In genomic region chr20:36214684-36215256, GRCh38 we compare ENCODE assay signal across 10 cellular contexts. TPM values are rescaled to one million over a fixed set of nuclear protein-coding genes. Genes with fewer than 3 reads are reported as not detected.
DNase-seq lines count a peak whose midpoint lies in the region; ATAC-seq and TF ChIP-seq lines count a peak whose summit lies in the region.
"Had no signal": no experiment of that assay in that cellular context is flagged by ENCODE, and none has a peak within 500 bp of the region (broad histone marks: within the 10 kb centered on the region; RNA-seq: fewer than 3 reads in every experiment).

No MANE protein-coding gene starts in this region.

- peak in 2 of 4 donors; percentile 54 to 69 for ATAC-seq in psoas muscle
- no peak for ATAC-seq in HG03460 (IDR thresholded peaks at IDR 0.05; ENCODE audit: unreplicated experiment)
- ATAC-seq in GM18505 (IDR thresholded peaks at IDR 0.05; ENCODE audit: unreplicated experiment), result no peak
- no peak for ATAC-seq in HG02981 (IDR thresholded peaks at IDR 0.05; ENCODE audit: unreplicated experiment)

- WGBS in psoas muscle, 3 donors, result 68 to 74% (median 72%) methylated on average over 5 of the region's 5 CpGs

- CTCF ChIA-PET in AG04449 (lab: Yijun Ruan, JAX), result interaction anchor here (0.7 to 23.4 kb wide), 11 partner anchors 10 to 542 kb away, joined by 3 to 940 read pairs (median 4); partner anchors contain the start of genes EPB41L1 and SCAND1

- intact Hi-C loops in psoas muscle (cut with DNase I), result loop anchor here (5.0 to 10.0 kb wide), 3 partner anchors 223 to 380 kb away; no protein-coding TSS in a partner anchor

- H3K27me3 Mint-ChIP-seq in endothelial cell (ENCODE audit: unreplicated experiment), result no peaks in the 10 kb centered on the region
- H3K27me3 Mint-ChIP-seq: stimulated activated naive CD8-positive, alpha-beta T cell treated with anti-CD3 and anti-CD28 coated beads, Interleukin-15, Interleukin-2, amounts not matched to agents 100 ng/mL and 50 ng/mL, for 24 hours had no signal

- H3K4me1 ChIP-seq in psoas muscle, result no peaks in the 10 kb centered on the region

- POLR2A ChIA-PET in AG04449 (lab: Yijun Ruan, JAX), result no interaction called here

- H3K9me3 ChIP-seq in psoas muscle, result no peaks in the 10 kb centered on the region

- DNase-seq in AG04449 (ENCODE audit: low read depth, low spot score) (no peak), GDM1 (lab: John Stamatoyannopoulos, UW) (peak; percentile 33), NCI-H460 (ENCODE audit: extremely low read depth, low read depth) (peak; percentile 23), endothelial cell (ENCODE audit: low spot score) (no peak), psoas muscle (no peak)

- H3K36me3 Mint-ChIP-seq in endothelial cell (ENCODE audit: low read depth, unreplicated experiment), result no peaks in the 10 kb centered on the region

- TF ChIP-seq CTCF in AG04449 (IDR thresholded peaks at IDR 0.05; ENCODE audit: insufficient read depth, low read length, missing control alignments), result peak; percentile 71
- TF ChIP-seq CTCF in endothelial cell (IDR thresholded peaks at IDR 0.05; ENCODE audit: unreplicated experiment), result peak; percentile 42
- peak; percentile 48 for TF ChIP-seq CTCF in psoas muscle (IDR thresholded peaks at IDR 0.05)

- peaks cover 4% of the 10 kb centered on the region for H3K4me1 Mint-ChIP-seq in endothelial cell (ENCODE audit: unreplicated experiment)

- no peak overlapping the region for H3K4me3 Mint-ChIP-seq in endothelial cell (ENCODE audit: unreplicated experiment)
- H3K4me3 Mint-ChIP-seq: stimulated activated naive CD8-positive, alpha-beta T cell treated with anti-CD3 and anti-CD28 coated beads, Interleukin-15, Interleukin-2, amounts not matched to agents 100 ng/mL and 50 ng/mL, for 24 hours had no signal

- no peaks in the 10 kb centered on the region for H3K9me3 Mint-ChIP-seq in endothelial cell (ENCODE audit: unreplicated experiment)
- H3K9me3 Mint-ChIP-seq: stimulated activated naive CD8-positive, alpha-beta T cell treated with anti-CD3 and anti-CD28 coated beads, Interleukin-15, Interleukin-2, amounts not matched to agents 100 ng/mL and 50 ng/mL, for 24 hours had no signal

- no peak overlapping the region for H3K4me3 ChIP-seq in AG04449 (ENCODE audit: low read depth, low read length)
- H3K4me3 ChIP-seq in psoas muscle, result no peak overlapping the region

- H3K27ac Mint-ChIP-seq in endothelial cell (ENCODE audit: unreplicated experiment), result no peak overlapping the region
- H3K27ac Mint-ChIP-seq: stimulated activated naive CD8-positive, alpha-beta T cell treated with anti-CD3 and anti-CD28 coated beads, Interleukin-15, Interleukin-2, amounts not matched to agents 100 ng/mL and 50 ng/mL, for 24 hours had no signal

- no peaks in the 10 kb centered on the region for H3K36me3 ChIP-seq in psoas muscle (ENCODE audit: insufficient read depth in 1 of 2, low read depth in 1 of 2)

- no peaks in the 10 kb centered on the region for H3K27me3 ChIP-seq in psoas muscle (ENCODE audit: insufficient read depth in 3 of 3, low read length in 2 of 3)

- no peak overlapping the region for H3K27ac ChIP-seq in psoas muscle
- H3K27ac ChIP-seq: epithelial cell of prostate had no signal

- TF ChIP-seq POLR2A in GM18505 (IDR thresholded peaks at IDR 0.05; ENCODE audit: borderline replicate concordance, extremely low read depth, insufficient read depth, insufficient read length), result no peak

RNA-seq across cellular contexts. Expression of gene AAR2, which starts 21.5 kb away (rescaled TPM):
- total RNA-seq in NCI-H460 (2014; rRNA removed; shearing (Covaris generic)), result 22.0 and 27.2 TPM in 2 replicates
- polyA plus RNA-seq in NCI-H460 (2014; cell fraction: nucleus; rRNA removed), result 16.9 and 19.3 TPM in 2 replicates
- total RNA-seq in endothelial cell (ENCODE audit: unreplicated experiment) (20.3 TPM), psoas muscle (10 to 100 TPM; 13.4 to 25.8 (median 14.1) TPM)
- 10 to 100 TPM; 20.3 to 29.6 (median 24.5) TPM for polyA plus RNA-seq in psoas muscle

Comparison
In these comparisons a context has a peak if more than half of its experiments do, and no peak if none do; other contexts are left out.
1. DNase-seq: peak in GDM1 (single experiment) and NCI-H460 (single experiment); none in AG04449 (single experiment), endothelial cell (single experiment) and psoas muscle (0 of 2).
2. Peak in every context shown above with its lines, with median percentiles within 50 percentile points of each other: CTCF ChIP-seq.